ENCODE assay signal across 8 cellular contexts in the genomic region with DNA sequence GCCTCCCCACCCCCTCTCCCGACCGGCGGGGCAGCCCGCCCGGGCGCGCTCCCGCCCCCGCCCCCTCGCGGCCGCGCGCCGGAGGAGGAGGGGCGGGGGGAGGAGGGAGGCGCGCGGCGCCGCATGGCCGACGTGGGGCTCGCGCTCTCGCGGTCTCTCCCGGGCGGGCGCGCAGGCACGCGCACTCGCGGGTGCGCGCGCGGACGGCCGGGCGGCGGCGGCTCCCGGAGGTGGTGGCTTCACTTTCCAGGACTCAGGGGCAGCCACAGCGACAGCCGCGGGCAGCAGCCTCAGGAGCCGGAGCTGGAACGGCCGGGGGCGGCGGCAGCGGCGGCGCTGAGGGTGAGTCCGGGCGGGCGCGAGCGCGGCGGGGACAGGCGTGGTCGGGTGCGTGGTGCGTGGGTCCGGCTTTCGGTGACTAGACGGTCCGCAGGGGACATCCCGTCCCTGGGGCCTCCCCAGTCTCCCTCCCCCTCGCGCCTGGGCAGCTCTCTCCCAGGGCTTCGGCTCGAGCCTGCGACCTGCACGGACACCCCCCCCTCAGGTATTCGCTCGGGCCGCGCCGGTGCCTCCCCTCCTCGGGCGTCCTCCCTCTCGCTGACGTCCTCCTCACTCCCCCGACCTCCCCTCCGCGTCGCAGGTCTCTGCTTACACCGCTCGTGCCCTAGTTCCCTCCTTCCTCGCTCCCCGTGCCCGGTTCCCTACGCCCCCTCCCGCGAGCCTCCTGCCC. TPM values are rescaled to one million over a fixed set of nuclear protein-coding genes. Genes with fewer than 3 reads are reported as not detected.
A peak's percentile ranks its signal among the peaks of the same experiment; 100 is the strongest.
DNase-seq lines count a peak whose midpoint lies in the region; ATAC-seq and TF ChIP-seq lines count a peak whose summit lies in the region.

A gene (plus strand): TSS at position 407 of the 730 bp plus-strand sequence.

- H3K14ac ChIP-seq in neuronal stem cell (ENCODE audit: low read length) = peak within 1 kb of the TSS; percentile 96

- H4K8ac ChIP-seq in neuronal stem cell (ENCODE audit: low read depth, low read length) = peak within 1 kb of the TSS; percentile 88

- H3K9me3 Mint-ChIP-seq in CD4-positive, alpha-beta memory T cell = no peaks in the 10 kb centered on the region
- no peaks in the 10 kb centered on the region for H3K9me3 Mint-ChIP-seq in activated naive CD4-positive, alpha-beta T cell treated with anti-CD3 and anti-CD28 coated beads, Interleukin-2, amount 50 U/mL, for 24 hours

- peak within 1 kb of the TSS; percentile 79 to 90 (median 84) for H3K4me3 Mint-ChIP-seq in CD4-positive, alpha-beta memory T cell
- peak within 1 kb of the TSS; percentile 98 for H3K4me3 Mint-ChIP-seq in activated naive CD4-positive, alpha-beta T cell treated with anti-CD3 and anti-CD28 coated beads, Interleukin-2, amount 50 U/mL, for 24 hours

- peak; percentile 7 to 38 (median 26) for DNase-seq in CD4-positive, alpha-beta memory T cell
- no peak for DNase-seq in Panc1 (ENCODE audit: low read depth, low spot score)
- DNase-seq in germinal center (ENCODE audit: low spot score) = peak; percentile 93
- peak; percentile 75 for DNase-seq in neuronal stem cell (ENCODE audit: low spot score)
- DNase-seq in thyroid gland = peak; percentile 66 to 69

- H2BK15ac ChIP-seq in neuronal stem cell (ENCODE audit: low read length) = peak within 1 kb of the TSS; percentile 84

- H3K4me1 Mint-ChIP-seq in CD4-positive, alpha-beta memory T cell = peaks cover 7 to 16% (median 13%) of the 10 kb centered on the region in 4 donors
- H3K4me1 Mint-ChIP-seq in activated naive CD4-positive, alpha-beta T cell treated with anti-CD3 and anti-CD28 coated beads, Interleukin-2, amount 50 U/mL, for 24 hours = peaks cover 46% of the 10 kb centered on the region

- peaks cover 5% of the 10 kb centered on the region for H3K27me3 ChIP-seq in CD4-positive, alpha-beta memory T cell (ENCODE audit: insufficient read depth, low read length)
- no peaks in the 10 kb centered on the region for H3K27me3 ChIP-seq in Panc1 (ENCODE audit: control insufficient read depth, insufficient read depth, low read length)
- peaks cover 0 to 30% (median 2%) of the 10 kb centered on the region in 3 experiments for H3K27me3 ChIP-seq in neuronal stem cell (ENCODE audit: control insufficient read depth in 3 of 3, insufficient read depth in 3 of 3, low read depth in 1 of 3, low read length in 3 of 3)
- no peaks in the 10 kb centered on the region for H3K27me3 ChIP-seq in thyroid gland

- H3K9ac ChIP-seq in neuronal stem cell (ENCODE audit: low read depth, low read length, poor library complexity) = peak within 1 kb of the TSS; percentile 94

- H4K91ac ChIP-seq in neuronal stem cell (ENCODE audit: low read depth, low read length, poor library complexity) = peak within 1 kb of the TSS; percentile 32

- H3K18ac ChIP-seq in neuronal stem cell (ENCODE audit: low read length) = peak within 1 kb of the TSS; percentile 100

- peak within 1 kb of the TSS; percentile 86 for H3K23ac ChIP-seq in neuronal stem cell (ENCODE audit: low read depth, low read length, poor library complexity)

- in situ Hi-C loops in Panc1 (cut with HindIII; ENCODE audit: low pct_unique_long_range_greater_than_20kb, low sequenced_read_pairs) = no loop called here

- peak within 1 kb of the TSS; percentile 95 for H2BK5ac ChIP-seq in neuronal stem cell (ENCODE audit: low read length)

- ATAC-seq in GM19397 (IDR thresholded peaks at IDR 0.05; ENCODE audit: unreplicated experiment) = peak; percentile 73
- peak; percentile 55 for ATAC-seq in HG03469 (IDR thresholded peaks at IDR 0.05; ENCODE audit: unreplicated experiment)
- ATAC-seq in Panc1 = peak; percentile 90

- no peaks in the 10 kb centered on the region for H3K36me3 ChIP-seq in CD4-positive, alpha-beta memory T cell (ENCODE audit: insufficient read depth, low read length)
- H3K36me3 ChIP-seq in Panc1 (ENCODE audit: control insufficient read depth, insufficient read depth, low read length) = no peaks in the 10 kb centered on the region; the same call in 1 of the 2 replicates
- H3K36me3 ChIP-seq in neuronal stem cell (replicated peaks in 1 of 2; ENCODE audit: control insufficient read depth in 2 of 2, insufficient read depth in 2 of 2, low read length in 2 of 2) = no peaks in the 10 kb centered on the region
- no peaks in the 10 kb centered on the region for H3K36me3 ChIP-seq in thyroid gland

- H2AK5ac ChIP-seq in neuronal stem cell (ENCODE audit: low read depth, low read length) = peak within 1 kb of the TSS; percentile 68

- peak within 1 kb of the TSS; percentile 91 for H2BK12ac ChIP-seq in neuronal stem cell (ENCODE audit: low read length)

- H3K4me3 ChIP-seq in CD4-positive, alpha-beta memory T cell (ENCODE audit: low read length in 2 of 2) = peak within 1 kb of the TSS in 1 of 2 donors; percentile 36
- peak within 1 kb of the TSS; percentile 86 to 87 for H3K4me3 ChIP-seq in Panc1 (ENCODE audit: low read depth in 2 of 2, low read length in 2 of 2)
- H3K4me3 ChIP-seq in neuronal stem cell (ENCODE audit: low read length in 2 of 2) = peak within 1 kb of the TSS; percentile 69 to 96
- peak within 1 kb of the TSS; percentile 66 to 86 (median 83) for H3K4me3 ChIP-seq in thyroid gland (replicated peaks in 1 of 3)

- H3K27ac Mint-ChIP-seq in CD4-positive, alpha-beta memory T cell = peak within 1 kb of the TSS in 4 of 7 donors; percentile 10 to 80 (median 57)
- H3K27ac Mint-ChIP-seq in activated naive CD4-positive, alpha-beta T cell treated with anti-CD3 and anti-CD28 coated beads, Interleukin-2, amount 50 U/mL, for 24 hours = peak within 1 kb of the TSS; percentile 90

- POLR2A ChIA-PET in CD4-positive, alpha-beta memory T cell (lab: Charles Lee; ENCODE audit: partially characterized antibody) = no interaction called here
- POLR2A ChIA-PET in Panc1 (lab: Charles Lee) = no interaction called here

- peak within 1 kb of the TSS; percentile 98 for H2AFZ ChIP-seq in neuronal stem cell (ENCODE audit: low read length)

- CTCF ChIA-PET in CD4-positive, alpha-beta memory T cell (lab: Charles Lee; ENCODE audit: partially characterized antibody) = no interaction called here
- CTCF ChIA-PET in Panc1 (lab: Charles Lee) = interaction anchor here (0.7 kb wide), 1 partner anchor 100 kb away, joined by 3 read pairs; no protein-coding TSS in a partner anchor

- BruUV-seq in Panc1 (replicated peaks; lab: Mats Ljungman, UMichigan) = no TSS peak

- no peak within 1 kb of the TSS for H3K27ac ChIP-seq in CD4-positive, alpha-beta memory T cell (ENCODE audit: low read depth, low read length)
- H3K27ac ChIP-seq in Panc1 (ENCODE audit: low read length) (peak within 1 kb of the TSS; percentile 71), neuronal stem cell (replicated peaks; ENCODE audit: low read length) (peak within 1 kb of the TSS; percentile 84), thyroid gland (peak within 1 kb of the TSS in 2 of 3 donors; percentile 80 to 87)

- H2BK120ac ChIP-seq in neuronal stem cell (ENCODE audit: low read depth, low read length) = no peak within 1 kb of the TSS

- intact Hi-C loops in CD4-positive, alpha-beta memory T cell (cut with micrococcal nuclease) = no loop called here
- intact Hi-C loops in Panc1 (cut with micrococcal nuclease; ENCODE audit: unreplicated experiment) = no loop called here
- intact Hi-C loops in thyroid gland (cut with DNase I) = no loop called here

- H3K4ac ChIP-seq in neuronal stem cell (ENCODE audit: low read length) = peak within 1 kb of the TSS; percentile 47

- no peak for TF ChIP-seq CTCF in Panc1 (IDR thresholded peaks at IDR 0.05)
- no peak for TF ChIP-seq CTCF in thyroid gland (IDR thresholded peaks at IDR 0.05)

- WGBS in neuronal stem cell (ENCODE audit: extremely low coverage in 2 of 2, insufficient read length in 2 of 2, insufficient replicate concordance in 1 of 2), 2 donors = no CpG with 5 or more reads among the region's 99 CpGs
- 1 to 3% methylated on average over 17 to 20 of the region's 99 CpGs for WGBS in thyroid gland, 2 donors

- H3K79me1 ChIP-seq in neuronal stem cell (ENCODE audit: low read depth, low read length) = peaks cover 2% of the 10 kb centered on the region

- H3K9me3 ChIP-seq in CD4-positive, alpha-beta memory T cell (ENCODE audit: control insufficient read depth in 1 of 2, low read length in 2 of 2) = no peaks in the 10 kb centered on the region
- H3K9me3 ChIP-seq in Panc1 (ENCODE audit: control insufficient read depth, insufficient read depth, low read depth, low read length) (no peaks in the 10 kb centered on the region), neuronal stem cell (replicated peaks in 1 of 2; ENCODE audit: control insufficient read depth in 2 of 2, insufficient read depth in 1 of 2, low read depth in 1 of 2, low read length in 2 of 2) (no peaks in the 10 kb centered on the region), thyroid gland (no peaks in the 10 kb centered on the region)

- no peaks in the 10 kb centered on the region for H3K36me3 Mint-ChIP-seq in CD4-positive, alpha-beta memory T cell
- H3K36me3 Mint-ChIP-seq in activated naive CD4-positive, alpha-beta T cell treated with anti-CD3 and anti-CD28 coated beads, Interleukin-2, amount 50 U/mL, for 24 hours = no peaks in the 10 kb centered on the region

- no peaks in the 10 kb centered on the region for H3K4me1 ChIP-seq in CD4-positive, alpha-beta memory T cell (ENCODE audit: insufficient read depth, low read length)
- H3K4me1 ChIP-seq in Panc1 (ENCODE audit: control insufficient read depth, insufficient read depth, low read length) = peaks cover 10% of the 10 kb centered on the region
- peaks cover 3 to 9% of the 10 kb centered on the region in 2 donors for H3K4me1 ChIP-seq in neuronal stem cell (ENCODE audit: control insufficient read depth in 2 of 2, insufficient read depth in 1 of 2, low read depth in 1 of 2, low read length in 2 of 2)
- peaks cover 0 to 7% of the 10 kb centered on the region in 2 donors for H3K4me1 ChIP-seq in thyroid gland

- peak in 1 of 2 donors; percentile 77 for TF ChIP-seq POLR2A in thyroid gland (IDR thresholded peaks at IDR 0.05)

- H3K4me2 ChIP-seq in neuronal stem cell (ENCODE audit: insufficient read depth, low read length, poor library complexity, severe bottlenecking) = peak within 1 kb of the TSS; percentile 71

- peaks cover 20 to 30% of the 10 kb centered on the region in 2 donors for H3K27me3 Mint-ChIP-seq in CD4-positive, alpha-beta memory T cell
- H3K27me3 Mint-ChIP-seq in activated naive CD4-positive, alpha-beta T cell treated with anti-CD3 and anti-CD28 coated beads, Interleukin-2, amount 50 U/mL, for 24 hours = no peaks in the 10 kb centered on the region

RNA-seq across cellular contexts. Expression of the gene that starts here (rescaled TPM):
- total RNA-seq in CD4-positive, alpha-beta memory T cell = 1 to 10 TPM; 2.9 to 4.7 TPM
- 1 to 10 TPM; 1.3 to 3.3 TPM for polyA plus RNA-seq in CD4-positive, alpha-beta memory T cell
- total RNA-seq in Panc1 (2021; ENCODE audit: unreplicated experiment) (38.2 TPM), thyroid gland (10 to 100 TPM; 28.5 to 46.0 (median 38.4) TPM)
- polyA plus RNA-seq in Panc1 (2012; ENCODE audit: insufficient read length) = 23.0 TPM
- polyA plus RNA-seq in neuronal stem cell (2013, experiment 1 of 2) = 64.6 TPM
- 63.7 TPM for polyA plus RNA-seq in neuronal stem cell (2013, experiment 2 of 2)
